Comparison of ENCODE assay signal across 8 cellular contexts in genomic region chr5:148383564-148384388, GRCh38. TPM values are rescaled to one million over a fixed set of nuclear protein-coding genes. Genes with fewer than 3 reads are reported as not detected.
DNase-seq lines count a peak whose midpoint lies in the region; ATAC-seq and TF ChIP-seq lines count a peak whose summit lies in the region.

Gene FBXO38 (plus strand): TSS chr5:148383958. CDS start chr5:148394777, 10,819 bp downstream.

- ATAC-seq in GM18498 (IDR thresholded peaks at IDR 0.05; ENCODE audit: unreplicated experiment), result peak; percentile 99
- peak; percentile 99 for ATAC-seq in HG02938 (IDR thresholded peaks at IDR 0.05; ENCODE audit: unreplicated experiment)
- peak; percentile 98 for ATAC-seq in left ventricle myocardium superior

- no peaks in the 10 kb centered on the region for H3K9me3 ChIP-seq in prostate gland

- H3K4me1 ChIP-seq in prostate gland (replicated peaks), result peaks cover 23% of the 10 kb centered on the region
- no peaks in the 10 kb centered on the region for H3K4me1 ChIP-seq in urinary bladder (ENCODE audit: insufficient read depth)

- peak; percentile 89 to 95 for DNase-seq in NCI-H187 (lab: John Stamatoyannopoulos, UW)
- peak; percentile 89 to 99 (median 96) for DNase-seq in T-helper 2 cell
- peak; percentile 96 for DNase-seq in left ventricle myocardium superior
- peak; percentile 97 for DNase-seq in prostate gland (ENCODE audit: low spot score)

- peak within 1 kb of the TSS; percentile 75 for H3K27ac ChIP-seq in angular gyrus (ENCODE audit: low read depth, low read length)
- H3K27ac ChIP-seq in prostate gland, result peak within 1 kb of the TSS; percentile 75 to 90
- peak within 1 kb of the TSS; percentile 88 for H3K27ac ChIP-seq in urinary bladder (ENCODE audit: low read depth)

- no peaks in the 10 kb centered on the region for H3K36me3 ChIP-seq in prostate gland
- H3K36me3 ChIP-seq in urinary bladder (ENCODE audit: insufficient read depth), result no peaks in the 10 kb centered on the region

- WGBS in prostate gland, result under 1% methylated on average over 45 of the region's 45 CpGs
- under 1% methylated on average over 45 of the region's 45 CpGs for WGBS in urinary bladder

- H3K4me3 ChIP-seq in prostate gland (peak within 1 kb of the TSS; percentile 59 to 90), urinary bladder (ENCODE audit: low read depth, low read length) (peak within 1 kb of the TSS; percentile 77)

- peak; percentile 77 for TF ChIP-seq POLR2A in prostate gland (IDR thresholded peaks at IDR 0.05)

- no peaks in the 10 kb centered on the region for H3K27me3 ChIP-seq in prostate gland (replicated peaks; ENCODE audit: insufficient read depth)

- intact Hi-C loops in left ventricle myocardium superior (cut with micrococcal nuclease) (no loop called here), prostate gland (cut with DNase I) (no loop called here)

- peak in 3 of 4 experiments; percentile 19 to 44 (median 35) for TF ChIP-seq CTCF in prostate gland (IDR thresholded peaks at IDR 0.05)

RNA-seq across cellular contexts. Expression of gene FBXO38, which starts in this region (rescaled TPM):
- total RNA-seq in left ventricle myocardium superior, result 41.2 TPM
- 10 to 100 TPM; 47.1 to 53.2 TPM for total RNA-seq in prostate gland
- 80.1 TPM for total RNA-seq in urinary bladder
- polyA plus RNA-seq in urinary bladder, result 16.6 TPM

Comparison
In these comparisons a context has a peak if more than half of its experiments do, and no peak if none do; other contexts are left out.
1. Peak in every context shown above with its lines: DNase-seq, ATAC-seq, H3K4me3 ChIP-seq and H3K27ac ChIP-seq.